Comparison of ENCODE assay signal across 19 cellular contexts in genomic region chr17:66040402-66040801, GRCh38.
DNase-seq lines count a peak whose midpoint lies in the region; ATAC-seq and TF ChIP-seq lines count a peak whose summit lies in the region.
"Had no signal": no experiment of that assay in that cellular context is flagged by ENCODE, and none has a peak within 500 bp of the region (broad histone marks: within the 10 kb centered on the region; RNA-seq: fewer than 3 reads in every experiment).

No MANE protein-coding gene starts in this region.

- no peaks in the 10 kb centered on the region for H3K27me3 Mint-ChIP-seq in GM23338 (ENCODE audit: insufficient read depth, low read depth, poor library complexity)
- H3K27me3 Mint-ChIP-seq: CD4-positive, alpha-beta memory T cell had no signal

- H3K36me3 ChIP-seq in BE2C (no peaks in the 10 kb centered on the region), GM23338 (ENCODE audit: insufficient read depth) (no peaks in the 10 kb centered on the region)

- no peaks in the 10 kb centered on the region for H3K36me3 Mint-ChIP-seq in GM23338 (ENCODE audit: low read depth)

- H3K27me3 ChIP-seq in BE2C = peaks cover 6% of the 10 kb centered on the region; the same call in 1 of the 2 replicates
- H3K27me3 ChIP-seq in GM23338 (ENCODE audit: insufficient read depth) = no peaks in the 10 kb centered on the region

- no peaks in the 10 kb centered on the region for H3K9me3 ChIP-seq in BE2C

- intact Hi-C loops in sciatic nerve (cut with DNase I) = no loop called here

- H3K27ac ChIP-seq in GM23338 (ENCODE audit: low read depth) = no peak overlapping the region
- H3K27ac ChIP-seq: coronary artery had no signal

- H3K4me3 Mint-ChIP-seq in GM23338 = no peak overlapping the region
- H3K4me3 Mint-ChIP-seq: CD4-positive, alpha-beta memory T cell; nephron had no signal

- no peaks in the 10 kb centered on the region for H3K79me2 ChIP-seq in GM23338 (replicated peaks; ENCODE audit: insufficient read depth)

- no peaks in the 10 kb centered on the region for H3K9me3 Mint-ChIP-seq in GM23338
- H3K9me3 Mint-ChIP-seq: CD4-positive, alpha-beta memory T cell; nephron had no signal

- H4K20me1 ChIP-seq in GM23338 (replicated peaks; ENCODE audit: insufficient read depth) = no peaks in the 10 kb centered on the region; the same call in 1 of the 2 replicates

- no peak overlapping the region for H2AFZ ChIP-seq in GM23338

- ATAC-seq in GM23338 (peak; percentile 38; the same call in 2 of the 3 replicates), GM18520 (IDR thresholded peaks at IDR 0.05; ENCODE audit: unreplicated experiment) (no peak), sciatic nerve (no peak)
- ATAC-seq: esophagus mucosa, left ventricle myocardium superior had no signal

- peaks cover 3% of the 10 kb centered on the region; the same call in 2 of the 3 replicates for H3K4me1 Mint-ChIP-seq in GM23338
- H3K4me1 Mint-ChIP-seq: CD4-positive, alpha-beta memory T cell; nephron had no signal

- H3K4me1 ChIP-seq in BE2C (no peaks in the 10 kb centered on the region), GM23338 (ENCODE audit: insufficient read depth) (no peaks in the 10 kb centered on the region)

- H3K4me2 ChIP-seq in GM23338 = no peak overlapping the region

- no peak overlapping the region for H3K27ac Mint-ChIP-seq in GM23338
- H3K27ac Mint-ChIP-seq: CD4-positive, alpha-beta memory T cell; nephron had no signal

- peak; percentile 32 for TF ChIP-seq CTCF in BE2C (IDR thresholded peaks at IDR 0.05; ENCODE audit: low read depth, low read length)
- TF ChIP-seq CTCF in GM23338 (conservative IDR thresholded peaks at IDR 0.05; ENCODE audit: low read depth in 2 of 2) = peak; percentile 32 to 51

- H3K9me2 ChIP-seq in GM23338 (ENCODE audit: insufficient read depth) = no peaks in the 10 kb centered on the region

- no peaks in the 10 kb centered on the region for H3F3A ChIP-seq in GM23338 (replicated peaks; ENCODE audit: low read depth)

- H3K4me3 ChIP-seq in BE2C (ENCODE audit: low read depth, low read length) (no peak overlapping the region), GM23338 (no peak overlapping the region)
- H3K4me3 ChIP-seq: coronary artery had no signal

- DNase-seq in BE2C (no peak), GM23338 (ENCODE audit: low spot score) (peak; percentile 23), RPMI8226 (peak; percentile 56), kidney tubule cell (ENCODE audit: low spot score) (peak; percentile 1), NCI-H146 treated with DMSO at 0.1 percent for 48 hours (lab: John Stamatoyannopoulos, UW; ENCODE audit: unreplicated experiment) (no peak), sciatic nerve (ENCODE audit: low spot score) (no peak), midbrain (lab: John Stamatoyannopoulos, UW) (no peak)
- DNase-seq: activated CD4-positive, alpha-beta T cell treated with anti-CD3 and anti-CD28 coated beads for 4 hours; activated T-cell treated with anti-CD3 and anti-CD28 coated beads, Interleukin-2, amount 50 U/mL, for 48 hours; amniotic stem cell; left ventricle myocardium superior; NCI-H2029 treated with DMSO at 0.1 percent for 48 hours; stimulated activated naive CD4-positive, alpha-beta T cell treated with Interleukin-2 at 50 U/mL for 16 hours; T-helper 1 cell had no signal

TF ChIP-seq in GM23338, 12 proteins besides CTCF, POLR2A, EP300 and RAD21 (continues in another document):
- TF ChIP-seq STAT1 (IDR thresholded peaks at IDR 0.05; ENCODE audit: unreplicated experiment) (no peak), ETS1 (IDR thresholded peaks at IDR 0.05) (no peak), EZH2 (IDR thresholded peaks at IDR 0.05; ENCODE audit: low read depth, unreplicated experiment) (no peak), NANOG (IDR thresholded peaks at IDR 0.05; ENCODE audit: borderline replicate concordance) (no peak), JUNB (IDR thresholded peaks at IDR 0.05; ENCODE audit: unreplicated experiment) (no peak), CREB1 (CRISPR knock-in tag; IDR thresholded peaks at IDR 0.05; ENCODE audit: low read depth) (no peak), ZNF114 (CRISPR knock-in tag; IDR thresholded peaks at IDR 0.05) (no peak), POLR2AphosphoS5 (IDR thresholded peaks at IDR 0.05; ENCODE audit: low read depth) (no peak), ZNF331 (CRISPR knock-in tag; IDR thresholded peaks at IDR 0.05; ENCODE audit: low read depth) (no peak), EZH2phosphoT487 (IDR thresholded peaks at IDR 0.05; ENCODE audit: unreplicated experiment) (no peak), ZNF462 (CRISPR knock-in tag; IDR thresholded peaks at IDR 0.05) (no peak)

Comparison
In these comparisons a context has a peak if more than half of its experiments do, and no peak if none do; other contexts are left out.
1. DNase-seq: peak in GM23338 (single experiment), RPMI8226 (single experiment) and kidney tubule cell (single experiment); none in BE2C (single experiment), NCI-H146 treated with DMSO at 0.1 percent for 48 hours (single experiment), sciatic nerve (single experiment) and midbrain (single experiment).